Comparison of ENCODE assay signal across 1 cellular context in genomic region chr7:16559497-16560223, GRCh38.
TF ChIP-seq lines count a peak whose summit lies in the region.

No MANE protein-coding gene starts in this region.

TF ChIP-seq in K562, 482 proteins besides CTCF, POLR2A, EP300 and RAD21:
- TF ChIP-seq, protein P1, sequence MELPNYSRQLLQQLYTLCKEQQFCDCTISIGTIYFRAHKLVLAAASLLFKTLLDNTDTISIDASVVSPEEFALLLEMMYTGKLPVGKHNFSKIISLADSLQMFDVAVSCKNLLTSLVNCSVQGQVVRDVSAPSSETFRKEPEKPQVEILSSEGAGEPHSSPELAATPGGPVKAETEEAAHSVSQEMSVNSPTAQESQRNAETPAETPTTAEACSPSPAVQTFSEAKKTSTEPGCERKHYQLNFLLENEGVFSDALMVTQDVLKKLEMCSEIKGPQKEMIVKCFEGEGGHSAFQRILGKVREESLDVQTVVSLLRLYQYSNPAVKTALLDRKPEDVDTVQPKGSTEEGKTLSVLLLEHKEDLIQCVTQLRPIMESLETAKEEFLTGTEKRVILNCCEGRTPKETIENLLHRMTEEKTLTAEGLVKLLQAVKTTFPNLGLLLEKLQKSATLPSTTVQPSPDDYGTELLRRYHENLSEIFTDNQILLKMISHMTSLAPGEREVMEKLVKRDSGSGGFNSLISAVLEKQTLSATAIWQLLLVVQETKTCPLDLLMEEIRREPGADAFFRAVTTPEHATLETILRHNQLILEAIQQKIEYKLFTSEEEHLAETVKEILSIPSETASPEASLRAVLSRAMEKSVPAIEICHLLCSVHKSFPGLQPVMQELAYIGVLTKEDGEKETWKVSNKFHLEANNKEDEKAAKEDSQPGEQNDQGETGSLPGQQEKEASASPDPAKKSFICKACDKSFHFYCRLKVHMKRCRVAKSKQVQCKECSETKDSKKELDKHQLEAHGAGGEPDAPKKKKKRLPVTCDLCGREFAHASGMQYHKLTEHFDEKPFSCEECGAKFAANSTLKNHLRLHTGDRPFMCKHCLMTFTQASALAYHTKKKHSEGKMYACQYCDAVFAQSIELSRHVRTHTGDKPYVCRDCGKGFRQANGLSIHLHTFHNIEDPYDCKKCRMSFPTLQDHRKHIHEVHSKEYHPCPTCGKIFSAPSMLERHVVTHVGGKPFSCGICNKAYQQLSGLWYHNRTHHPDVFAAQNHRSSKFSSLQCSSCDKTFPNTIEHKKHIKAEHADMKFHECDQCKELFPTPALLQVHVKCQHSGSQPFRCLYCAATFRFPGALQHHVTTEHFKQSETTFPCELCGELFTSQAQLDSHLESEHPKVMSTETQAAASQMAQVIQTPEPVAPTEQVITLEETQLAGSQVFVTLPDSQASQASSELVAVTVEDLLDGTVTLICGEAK (IDR thresholded peaks at IDR 0.05), result peak; percentile 86
- TF ChIP-seq, protein P1 (CRISPR knock-in tag; IDR thresholded peaks at IDR 0.05), result peak; percentile 42; the same call in 1 of the 2 replicates
- TF ChIP-seq NFYB (IDR thresholded peaks at IDR 0.05; ENCODE audit: extremely low read depth, insufficient read length) (no peak), MYBL2 (IDR thresholded peaks at IDR 0.05; ENCODE audit: low read depth) (0 out of 2 replicates have a peak, but pooled peaks have one; percentile 24), MYBL2 (CRISPR knock-in tag; IDR thresholded peaks at IDR 0.05; ENCODE audit: borderline replicate concordance) (no peak), CEBPB (tag; IDR thresholded peaks at IDR 0.05) (0 out of 2 replicates have a peak, but pooled peaks have one; percentile 38), SLC30A9 (CRISPR knock-in tag; IDR thresholded peaks at IDR 0.05) (no peak), FOSL1 (tag; conservative IDR thresholded peaks at IDR 0.05) (peak; percentile 59), ZNF140 (CRISPR knock-in tag; IDR thresholded peaks at IDR 0.05) (no peak), CEBPG (CRISPR knock-in tag; IDR thresholded peaks at IDR 0.05) (no peak), CEBPG (tag; conservative IDR thresholded peaks at IDR 0.05 in 1 of 2, IDR thresholded peaks at IDR 0.05 in 1 of 2) (peak in 1 of 2 experiments; percentile 49; a peak in 1 of 4 replicates), JUND (IDR thresholded peaks at IDR 0.05; ENCODE audit: borderline replicate concordance, low read depth, low read length) (no peak; the same call in 1 of the 2 replicates), JUND (tag; IDR thresholded peaks at IDR 0.05; ENCODE audit: borderline replicate concordance, low read depth, low read length) (peak; percentile 41; the same call in 1 of the 3 replicates)
